6 cellular contexts compared by ENCODE assay signal in the genomic region with DNA sequence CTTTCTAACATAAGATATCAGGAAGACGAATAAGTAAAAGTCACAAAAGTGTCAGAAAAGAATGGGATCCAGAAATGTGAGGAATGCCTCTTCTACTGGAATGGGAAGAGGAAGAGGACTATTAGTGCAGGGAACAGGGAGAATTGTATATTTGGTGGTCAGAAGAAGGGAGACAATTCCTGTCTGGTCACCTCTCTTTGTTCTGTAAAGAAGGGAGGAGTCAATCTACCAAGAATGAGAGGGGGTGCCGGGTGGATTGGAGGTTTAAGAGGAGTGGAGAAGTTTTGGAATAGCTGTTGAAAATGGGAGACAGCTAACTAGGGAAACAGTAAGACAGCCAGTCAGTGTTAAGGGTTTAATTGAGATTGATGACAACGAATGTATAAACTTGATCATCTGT.
"Had no signal": no experiment of that assay in that cellular context is flagged by ENCODE, and none has a peak within 500 bp of the region (broad histone marks: within the 10 kb centered on the region; RNA-seq: fewer than 3 reads in every experiment).

No MANE protein-coding gene starts in this region.

- H3K4me3 Mint-ChIP-seq: IgD-negative memory B cell had no signal

- H3K9me3 Mint-ChIP-seq: IgD-negative memory B cell had no signal

- H3K4me3 ChIP-seq: K562 had no signal

- DNase-seq: IMR-90, KBM-7 had no signal

- H3K36me3 Mint-ChIP-seq: IgD-negative memory B cell had no signal

- ATAC-seq: HepG2, K562 had no signal

- H3K4me1 Mint-ChIP-seq: IgD-negative memory B cell had no signal

- H3K27ac Mint-ChIP-seq: IgD-negative memory B cell had no signal

- H3K27me3 Mint-ChIP-seq: IgD-negative memory B cell had no signal

- H3K27ac ChIP-seq: HL-60 had no signal
